8 cellular contexts compared by ENCODE assay signal in the genomic region with DNA sequence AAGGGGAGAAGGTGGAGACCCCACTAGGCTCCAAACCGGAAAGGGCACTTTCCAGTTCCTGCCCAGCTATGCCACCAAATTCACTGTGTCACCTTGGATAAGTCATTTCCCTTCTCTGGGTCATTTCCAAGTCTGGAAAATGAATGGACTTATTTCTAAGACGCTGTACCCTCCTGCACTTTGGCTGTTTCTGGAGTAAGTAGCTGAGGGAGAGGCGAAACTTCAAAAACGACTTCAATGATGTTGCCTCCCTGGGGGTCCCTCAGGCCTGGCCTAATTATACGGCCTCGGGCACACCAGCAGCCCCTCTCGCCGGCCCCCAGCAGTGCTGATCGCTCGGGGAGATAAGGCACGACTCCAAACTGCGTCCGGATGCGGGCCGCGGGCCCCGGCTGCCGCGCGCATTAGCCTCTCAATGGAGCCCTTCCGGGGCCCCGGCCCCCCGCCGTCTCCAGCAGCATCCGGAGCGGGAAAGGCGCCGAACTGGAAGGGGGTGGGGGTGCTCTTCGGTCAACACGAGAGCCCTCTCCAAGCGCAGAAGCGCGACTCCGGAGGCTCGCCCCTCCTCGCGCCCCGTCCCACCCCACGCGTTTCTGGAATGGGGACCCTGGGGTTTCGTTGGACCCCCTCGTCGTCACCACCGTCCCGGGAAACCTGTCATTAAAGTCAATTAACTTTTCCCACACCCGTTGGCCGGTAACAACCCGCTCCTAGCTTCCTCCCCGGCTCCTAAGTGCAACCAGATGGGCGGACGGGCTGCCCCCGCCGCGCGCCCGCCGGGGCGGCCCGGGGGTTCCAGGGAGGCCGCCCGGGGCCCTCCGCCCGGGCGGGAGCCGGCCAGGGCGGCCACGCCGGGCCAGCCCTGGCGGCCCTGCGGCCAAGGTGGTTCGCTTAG. TPM values are rescaled to one million over a fixed set of nuclear protein-coding genes. Genes with fewer than 3 reads are reported as not detected.
A peak's percentile ranks its signal among the peaks of the same experiment; 100 is the strongest.
DNase-seq lines count a peak whose midpoint lies in the region; ATAC-seq, FAIRE-seq and TF ChIP-seq lines count a peak whose summit lies in the region.

No MANE protein-coding gene starts in this region.

- H3K9me3 Mint-ChIP-seq in stimulated activated effector memory CD8-positive, alpha-beta T cell treated with anti-CD3 and anti-CD28 coated beads, Interleukin-12 subunit alpha, Interleukin-12 subunit beta, amount 100 ng/mL, for 72 hours: no peaks in the 10 kb centered on the region

- TF ChIP-seq CTCF in bronchial epithelial cell (IDR thresholded peaks at IDR 0.05; ENCODE audit: insufficient read depth, low read length, severe bottlenecking) (no peak), kidney (IDR thresholded peaks at IDR 0.05; ENCODE audit: borderline replicate concordance, extremely low read depth, insufficient read depth) (no peak)

- H3K4me1 Mint-ChIP-seq in stimulated activated effector memory CD8-positive, alpha-beta T cell treated with anti-CD3 and anti-CD28 coated beads, Interleukin-12 subunit alpha, Interleukin-12 subunit beta, amount 100 ng/mL, for 72 hours: peaks cover 23% of the 10 kb centered on the region

- no peak overlapping the region for H3K27ac Mint-ChIP-seq in stimulated activated effector memory CD8-positive, alpha-beta T cell treated with anti-CD3 and anti-CD28 coated beads, Interleukin-12 subunit alpha, Interleukin-12 subunit beta, amount 100 ng/mL, for 72 hours

- H3K27me3 ChIP-seq in BLaER1 (peaks cover 87% of the 10 kb centered on the region), bronchial epithelial cell (ENCODE audit: control insufficient read depth, insufficient read depth, low read length) (no peaks in the 10 kb centered on the region)

- intact Hi-C loops in kidney (cut with DNase I): no loop called here

- H3K4me2 ChIP-seq in BLaER1: peak overlapping the region; percentile 91

- H3K36me3 ChIP-seq in BLaER1 (no peaks in the 10 kb centered on the region), bronchial epithelial cell (ENCODE audit: control insufficient read depth, insufficient read depth, low read length) (peaks cover 12% of the 10 kb centered on the region), kidney (ENCODE audit: control insufficient read depth in 1 of 2, insufficient read depth in 2 of 2, low read length in 2 of 2) (peaks cover 0 to 5% of the 10 kb centered on the region in 2 donors)

- DNase-seq in HCEC 1CT: peak; percentile 23
- DNase-seq in RPMI8226: peak; percentile 30
- peak; percentile 67 for DNase-seq in bronchial epithelial cell (ENCODE audit: low read depth)
- peak; percentile 90 for DNase-seq in kidney
- peak in 1 of 2 donors; percentile 55 for DNase-seq in stimulated activated effector memory CD8-positive, alpha-beta T cell treated with anti-CD3 and anti-CD28 coated beads, Interleukin-12 subunit alpha, Interleukin-12 subunit beta, amount 100 ng/mL, for 72 hours (ENCODE audit: low spot score in 2 of 2)
- DNase-seq in occipital lobe (lab: John Stamatoyannopoulos, UW): no peak

- H3K4me3 Mint-ChIP-seq in stimulated activated effector memory CD8-positive, alpha-beta T cell treated with anti-CD3 and anti-CD28 coated beads, Interleukin-12 subunit alpha, Interleukin-12 subunit beta, amount 100 ng/mL, for 72 hours: peak overlapping the region; percentile 51

- no peaks in the 10 kb centered on the region for H3K9me3 ChIP-seq in BLaER1
- H3K9me3 ChIP-seq in kidney (ENCODE audit: control insufficient read depth in 1 of 2, low read length in 2 of 2): no peaks in the 10 kb centered on the region

- H4K20me1 ChIP-seq in BLaER1: peaks cover 74% of the 10 kb centered on the region

- peaks cover 37% of the 10 kb centered on the region for H3K4me1 ChIP-seq in BLaER1
- peaks cover 11 to 19% of the 10 kb centered on the region in 2 donors for H3K4me1 ChIP-seq in kidney (ENCODE audit: control insufficient read depth in 1 of 2, insufficient read depth in 1 of 2, low read depth in 1 of 2, low read length in 2 of 2)

- ATAC-seq in stimulated activated effector memory CD8-positive, alpha-beta T cell treated with anti-CD3 and anti-CD28 coated beads, Interleukin-12 subunit alpha, Interleukin-12 subunit beta, amount 100 ng/mL, for 72 hours: peak; percentile 14
- ATAC-seq in GM18867 (IDR thresholded peaks at IDR 0.05; ENCODE audit: unreplicated experiment): no peak

- H3K27ac ChIP-seq in BLaER1: no peak overlapping the region
- H3K27ac ChIP-seq in kidney (ENCODE audit: low read depth in 2 of 2, low read length in 2 of 2): peak overlapping the region; percentile 95 to 96

- no peaks in the 10 kb centered on the region for H3K36me3 Mint-ChIP-seq in stimulated activated effector memory CD8-positive, alpha-beta T cell treated with anti-CD3 and anti-CD28 coated beads, Interleukin-12 subunit alpha, Interleukin-12 subunit beta, amount 100 ng/mL, for 72 hours

- H3K9ac ChIP-seq in BLaER1: no peak overlapping the region
- H3K9ac ChIP-seq in kidney (ENCODE audit: low read length in 2 of 2): peak overlapping the region; percentile 13 to 51

- no peak for FAIRE-seq in bronchial epithelial cell (lab: Jason Lieb, UNC)
- FAIRE-seq in kidney (lab: Jason Lieb, UNC): no peak

- peak overlapping the region; percentile 60 for H3K4me3 ChIP-seq in BLaER1
- H3K4me3 ChIP-seq in bronchial epithelial cell (ENCODE audit: low read depth, low read length): peak overlapping the region; percentile 40
- H3K4me3 ChIP-seq in kidney (ENCODE audit: low read length in 2 of 2): peak overlapping the region; percentile 28 to 55

RNA-seq across cellular contexts. Expression of a gene that starts 4.8 kb away (rescaled TPM):
- total RNA-seq in bronchial epithelial cell (46.6 and 87.8 TPM in 2 replicates), kidney (44.3 TPM), occipital lobe (13.6 TPM)
- 77.4 TPM for polyA plus RNA-seq in kidney (ENCODE audit: insufficient read depth, low read depth, low replicate concordance)
